ENCODE assay signal across 1 cellular context in the genomic region with DNA sequence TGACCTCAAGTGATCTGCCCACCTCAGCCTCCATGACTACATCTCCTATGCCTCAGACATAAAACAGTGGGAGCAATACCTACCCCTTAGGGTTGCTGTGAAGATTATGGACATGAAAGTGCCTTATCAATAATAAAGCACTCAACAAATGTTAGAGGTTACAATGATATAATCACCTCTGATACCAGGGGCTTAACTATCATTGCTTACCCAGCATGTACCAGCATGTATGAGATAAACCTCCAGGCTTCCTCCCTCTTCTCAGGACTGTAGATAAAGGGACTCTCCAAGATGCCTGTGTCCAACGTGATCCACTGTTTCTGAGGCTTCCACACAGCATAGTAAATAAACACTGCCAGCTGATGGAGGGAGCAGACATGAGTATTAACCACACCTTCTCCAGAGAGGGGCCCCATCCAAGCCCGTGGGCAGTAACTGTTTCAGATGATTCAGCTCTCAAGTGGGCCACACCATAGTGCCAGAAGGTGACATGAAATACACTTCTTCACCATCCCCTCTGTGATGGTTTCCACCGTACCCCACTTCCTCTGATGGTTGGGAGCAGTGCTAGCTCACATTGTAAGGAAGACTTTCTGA.
TF ChIP-seq lines count a peak whose summit lies in the region.

No MANE protein-coding gene starts in this region.

TF ChIP-seq in SK-N-SH, 30 proteins besides CTCF, POLR2A, EP300 and RAD21 (continued from another document):
- no peak for TF ChIP-seq RFX5 (IDR thresholded peaks at IDR 0.05; ENCODE audit: low read length)
- TF ChIP-seq, protein P1, sequence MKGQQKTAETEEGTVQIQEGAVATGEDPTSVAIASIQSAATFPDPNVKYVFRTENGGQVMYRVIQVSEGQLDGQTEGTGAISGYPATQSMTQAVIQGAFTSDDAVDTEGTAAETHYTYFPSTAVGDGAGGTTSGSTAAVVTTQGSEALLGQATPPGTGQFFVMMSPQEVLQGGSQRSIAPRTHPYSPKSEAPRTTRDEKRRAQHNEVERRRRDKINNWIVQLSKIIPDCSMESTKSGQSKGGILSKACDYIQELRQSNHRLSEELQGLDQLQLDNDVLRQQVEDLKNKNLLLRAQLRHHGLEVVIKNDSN (IDR thresholded peaks at IDR 0.05; ENCODE audit: borderline replicate concordance, low read depth): no peak
- TF ChIP-seq MEF2A (IDR thresholded peaks at IDR 0.05; ENCODE audit: borderline replicate concordance, low read depth): no peak
- no peak for TF ChIP-seq PBX3 (IDR thresholded peaks at IDR 0.05)
- no peak for TF ChIP-seq POLR2AphosphoS5 (IDR thresholded peaks at IDR 0.05; ENCODE audit: low read depth, low read length)
- TF ChIP-seq SMC3 (IDR thresholded peaks at IDR 0.05; ENCODE audit: low read depth, low read length): no peak
- TF ChIP-seq TEAD4 (IDR thresholded peaks at IDR 0.05; ENCODE audit: borderline replicate concordance, insufficient read depth): no peak
- no peak for TF ChIP-seq ZBTB33 (IDR thresholded peaks at IDR 0.05; ENCODE audit: borderline replicate concordance, low read depth)
- no peak for TF ChIP-seq YY1 (IDR thresholded peaks at IDR 0.05; ENCODE audit: low read depth)
- no peak for TF ChIP-seq CHD2 (IDR thresholded peaks at IDR 0.05; ENCODE audit: low read length, partially characterized antibody)
